13 cellular contexts compared by ENCODE assay signal in the genomic region with DNA sequence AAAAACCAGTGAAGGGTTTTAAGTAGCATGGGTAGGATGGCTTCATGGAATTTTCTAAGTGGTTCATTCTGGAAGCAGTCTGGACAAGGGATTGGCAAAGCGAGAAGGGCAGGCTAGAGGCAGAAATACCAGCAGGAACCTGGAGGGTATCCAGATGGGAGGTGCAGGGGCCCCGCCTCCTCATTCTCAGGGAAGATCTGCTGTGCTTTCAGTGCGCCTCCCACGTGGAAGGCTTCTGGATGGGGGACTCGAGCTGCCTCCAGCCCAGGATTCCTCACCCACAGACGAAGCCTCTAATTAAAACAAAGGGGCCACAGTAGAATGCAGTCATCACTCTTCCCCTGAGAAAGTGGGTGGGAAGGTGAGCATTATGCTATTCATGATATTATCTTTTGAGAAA.
A peak's percentile ranks its signal among the peaks of the same experiment; 100 is the strongest.
DNase-seq lines count a peak whose midpoint lies in the region; ATAC-seq and TF ChIP-seq lines count a peak whose summit lies in the region.
"Had no signal": no experiment of that assay in that cellular context is flagged by ENCODE, and none has a peak within 500 bp of the region (broad histone marks: within the 10 kb centered on the region; RNA-seq: fewer than 3 reads in every experiment).

No MANE protein-coding gene starts in this region.

- ATAC-seq in upper lobe of right lung (no peak), GM21717 (IDR thresholded peaks at IDR 0.05; ENCODE audit: unreplicated experiment) (no peak)
- ATAC-seq: activated CD4-positive, alpha-beta T cell treated with anti-CD3 and anti-CD28 coated beads for 36 hours had no signal

- no peak overlapping the region for H3K9ac ChIP-seq in mesenchymal stem cell (ENCODE audit: low read length)

- H2AK5ac ChIP-seq in mesenchymal stem cell (ENCODE audit: low read length, severe bottlenecking) = no peak overlapping the region

- DNase-seq in AG10803 (ENCODE audit: low read depth) (peak; percentile 34), NCI-H2171 (lab: John Stamatoyannopoulos, UW) (peak; percentile 1), cerebellar nuclear complex (lab: John Stamatoyannopoulos, UW) (peak; percentile 53 to 87), iris pigment epithelial cell (ENCODE audit: low read depth) (peak; percentile 14), upper lobe of right lung (no peak), mesenchymal stem cell (no peak), activated T-cell treated with anti-CD3 and anti-CD28 coated beads for 4 hours (no peak)
- DNase-seq: activated CD4-positive, alpha-beta T cell treated with anti-CD3 and anti-CD28 coated beads for 36 hours; activated naive CD4-positive, alpha-beta T cell treated with anti-CD3 and anti-CD28 coated beads for 36 hours; endodermal cell; NCI-H1436 had no signal

- no peak overlapping the region for H3K14ac ChIP-seq in mesenchymal stem cell (ENCODE audit: low read length in 2 of 2)

- H3K4ac ChIP-seq in mesenchymal stem cell (ENCODE audit: low read depth in 1 of 2, low read length in 2 of 2) = no peak overlapping the region

- H3K4me1 ChIP-seq in upper lobe of right lung (no peaks in the 10 kb centered on the region), mesenchymal stem cell (ENCODE audit: control insufficient read depth, insufficient read depth, low read depth, low read length) (peaks cover 10% of the 10 kb centered on the region)

- no peak overlapping the region for H2BK15ac ChIP-seq in mesenchymal stem cell (ENCODE audit: low read depth, poor library complexity, severe bottlenecking)

- intact Hi-C loops in upper lobe of right lung (cut with DNase I) = no loop called here

- no peak overlapping the region for H4K91ac ChIP-seq in mesenchymal stem cell (ENCODE audit: low read length)

- no peak overlapping the region for H3K18ac ChIP-seq in mesenchymal stem cell (ENCODE audit: low read depth in 1 of 2, low read length in 2 of 2)

- no peak overlapping the region for H2AFZ ChIP-seq in mesenchymal stem cell (ENCODE audit: low read depth, low read length)

- no peak overlapping the region for H2BK5ac ChIP-seq in mesenchymal stem cell (ENCODE audit: low read depth, low read length, poor library complexity, severe bottlenecking)

- H3K27ac ChIP-seq in upper lobe of right lung (no peak overlapping the region), mesenchymal stem cell (ENCODE audit: low read length, poor library complexity, severe bottlenecking) (no peak overlapping the region)
- H3K27ac ChIP-seq: thoracic aorta had no signal

- H3K36me3 ChIP-seq in upper lobe of right lung (no peaks in the 10 kb centered on the region), mesenchymal stem cell (ENCODE audit: control insufficient read depth in 1 of 2, insufficient read depth in 2 of 2, low read depth in 1 of 2, low read length in 2 of 2) (no peaks in the 10 kb centered on the region)
- H3K36me3 ChIP-seq: thoracic aorta had no signal

- no peaks in the 10 kb centered on the region for H3K79me1 ChIP-seq in mesenchymal stem cell (replicated peaks; ENCODE audit: low read length, poor library complexity, severe bottlenecking)

- no peak overlapping the region for H2BK120ac ChIP-seq in mesenchymal stem cell (ENCODE audit: low read depth, low read length)

- H3K27me3 ChIP-seq in upper lobe of right lung = no peaks in the 10 kb centered on the region
- no peaks in the 10 kb centered on the region for H3K27me3 ChIP-seq in mesenchymal stem cell (ENCODE audit: control insufficient read depth in 1 of 2, insufficient read depth in 1 of 2, low read length in 2 of 2)

- no peak overlapping the region for H2BK12ac ChIP-seq in mesenchymal stem cell (ENCODE audit: low read length in 2 of 2)

- no peak overlapping the region for H4K8ac ChIP-seq in mesenchymal stem cell (ENCODE audit: low read length)

- H3K9me3 ChIP-seq in upper lobe of right lung = no peaks in the 10 kb centered on the region
- no peaks in the 10 kb centered on the region for H3K9me3 ChIP-seq in mesenchymal stem cell (ENCODE audit: control insufficient read depth, low read length)
- H3K9me3 ChIP-seq: thoracic aorta had no signal

- no peak overlapping the region for H3K4me2 ChIP-seq in mesenchymal stem cell (ENCODE audit: low read length, poor library complexity, severe bottlenecking)

- no peak overlapping the region for H3K23ac ChIP-seq in mesenchymal stem cell (ENCODE audit: low read length in 2 of 2)

- 72% methylated on average over 5 of the region's 6 CpGs for WGBS in mesenchymal stem cell

- no peak for TF ChIP-seq CTCF in AG10803 (conservative IDR thresholded peaks at IDR 0.05; ENCODE audit: low read length)
- no peak for TF ChIP-seq CTCF in upper lobe of right lung (IDR thresholded peaks at IDR 0.05)

- H3K4me3 ChIP-seq in AG10803 (ENCODE audit: low read length) (no peak overlapping the region), upper lobe of right lung (no peak overlapping the region), mesenchymal stem cell (ENCODE audit: insufficient read depth in 1 of 2, low read depth in 1 of 2, low read length in 2 of 2) (no peak overlapping the region)
- H3K4me3 ChIP-seq: thoracic aorta had no signal

Comparison
In these comparisons a context has a peak if more than half of its experiments do, and no peak if none do; other contexts are left out.
1. DNase-seq: peak in AG10803 (single experiment), NCI-H2171 (single experiment), cerebellar nuclear complex (2 of 2) and iris pigment epithelial cell (single experiment); none in upper lobe of right lung (single experiment), mesenchymal stem cell (single experiment) and activated T-cell treated with anti-CD3 and anti-CD28 coated beads for 4 hours (single experiment).